ENCODE assay signal across 8 cellular contexts in genomic region chr20:37519508-37520416, GRCh38. TPM values are rescaled to one million over a fixed set of nuclear protein-coding genes. Genes with fewer than 3 reads are reported as not detected.
A peak's percentile ranks its signal among the peaks of the same experiment; 100 is the strongest.
DNase-seq lines count a peak whose midpoint lies in the region; ATAC-seq and TF ChIP-seq lines count a peak whose summit lies in the region.

No MANE protein-coding gene starts in this region.

- H3K9me3 ChIP-seq in CD4-positive, alpha-beta memory T cell (ENCODE audit: control insufficient read depth in 1 of 2, low read length in 2 of 2): no peaks in the 10 kb centered on the region

- H3K9me3 Mint-ChIP-seq in naive thymus-derived CD8-positive, alpha-beta T cell: no peaks in the 10 kb centered on the region
- H3K9me3 Mint-ChIP-seq in CD4-positive, alpha-beta memory T cell: no peaks in the 10 kb centered on the region

- H3K4me3 Mint-ChIP-seq in naive thymus-derived CD8-positive, alpha-beta T cell: peak overlapping the region in 9 of 10 donors; percentile 52 to 79 (median 73)
- peak overlapping the region in 3 of 8 donors; percentile 6 to 67 (median 45) for H3K4me3 Mint-ChIP-seq in CD4-positive, alpha-beta memory T cell

- intact Hi-C loops in CD4-positive, alpha-beta memory T cell (cut with micrococcal nuclease): no loop called here

- peak overlapping the region in 1 of 10 donors; percentile 68 for H3K27ac Mint-ChIP-seq in naive thymus-derived CD8-positive, alpha-beta T cell
- peak overlapping the region in 1 of 7 donors; percentile 7 for H3K27ac Mint-ChIP-seq in CD4-positive, alpha-beta memory T cell

- no peaks in the 10 kb centered on the region for H3K27me3 ChIP-seq in brain microvascular endothelial cell (replicated peaks)
- H3K27me3 ChIP-seq in CD4-positive, alpha-beta memory T cell (ENCODE audit: insufficient read depth, low read length): no peaks in the 10 kb centered on the region

- CTCF ChIA-PET in CD4-positive, alpha-beta memory T cell (lab: Charles Lee; ENCODE audit: partially characterized antibody): interaction anchor here (0.9 to 1.6 kb wide), 3 partner anchors 10 to 328 kb away, joined by 3 to 6 read pairs (median 3); no protein-coding TSS in a partner anchor

- peaks cover 8 to 52% (median 11%) of the 10 kb centered on the region in 3 donors for H3K36me3 Mint-ChIP-seq in naive thymus-derived CD8-positive, alpha-beta T cell
- peaks cover 30 to 44% of the 10 kb centered on the region in 2 donors for H3K36me3 Mint-ChIP-seq in CD4-positive, alpha-beta memory T cell

- POLR2A ChIA-PET in naive thymus-derived CD8-positive, alpha-beta T cell (lab: Charles Lee): no interaction called here
- POLR2A ChIA-PET in CD4-positive, alpha-beta memory T cell (lab: Charles Lee; ENCODE audit: partially characterized antibody): no interaction called here

- in situ Hi-C loops in brain microvascular endothelial cell (cut with HindIII; ENCODE audit: low pct_ligation_motif_present, low sequenced_read_pairs): no loop called here

- peak; percentile 27 for TF ChIP-seq CTCF in brain microvascular endothelial cell (IDR thresholded peaks at IDR 0.05; ENCODE audit: low read depth, low read length, missing control alignments)

- H3K36me3 ChIP-seq in brain microvascular endothelial cell (replicated peaks): peaks cover 13% of the 10 kb centered on the region
- peaks cover 11% of the 10 kb centered on the region for H3K36me3 ChIP-seq in CD4-positive, alpha-beta memory T cell (ENCODE audit: insufficient read depth, low read length)

- peaks cover 13% of the 10 kb centered on the region for H3K4me1 ChIP-seq in CD4-positive, alpha-beta memory T cell (ENCODE audit: insufficient read depth, low read length)

- peak in 1 of 2 donors; percentile 19 for ATAC-seq in naive thymus-derived CD8-positive, alpha-beta T cell
- no peak for ATAC-seq in GM21367 (IDR thresholded peaks at IDR 0.05; ENCODE audit: unreplicated experiment)

- no peaks in the 10 kb centered on the region for H3K27me3 Mint-ChIP-seq in naive thymus-derived CD8-positive, alpha-beta T cell
- H3K27me3 Mint-ChIP-seq in CD4-positive, alpha-beta memory T cell: no peaks in the 10 kb centered on the region

- peak; percentile 58 for DNase-seq in DMS53 treated with DMSO at 0.1 percent for 48 hours (lab: John Stamatoyannopoulos, UW; ENCODE audit: unreplicated experiment)
- DNase-seq in NCI-H2029 (lab: John Stamatoyannopoulos, UW): peak; percentile 70
- DNase-seq in brain microvascular endothelial cell: peak; percentile 31
- DNase-seq in naive thymus-derived CD8-positive, alpha-beta T cell: no peak
- no peak for DNase-seq in anterior cingulate cortex (lab: John Stamatoyannopoulos, UW)
- DNase-seq in NCI-H526 treated with DMSO at 0.1 percent for 48 hours (lab: John Stamatoyannopoulos, UW): no peak
- DNase-seq in CD4-positive, alpha-beta memory T cell: no peak

- no peak overlapping the region for H3K27ac ChIP-seq in brain microvascular endothelial cell
- no peak overlapping the region for H3K27ac ChIP-seq in CD4-positive, alpha-beta memory T cell (ENCODE audit: low read depth, low read length)

- H3K4me3 ChIP-seq in brain microvascular endothelial cell (ENCODE audit: low read depth, low read length): no peak overlapping the region
- no peak overlapping the region for H3K4me3 ChIP-seq in CD4-positive, alpha-beta memory T cell (ENCODE audit: low read length in 2 of 2)

- H3K4me1 Mint-ChIP-seq in naive thymus-derived CD8-positive, alpha-beta T cell: peaks cover 35 to 66% (median 42%) of the 10 kb centered on the region in 4 donors
- peaks cover 29 to 70% (median 42%) of the 10 kb centered on the region in 4 donors for H3K4me1 Mint-ChIP-seq in CD4-positive, alpha-beta memory T cell

RNA-seq across cellular contexts. Expression of gene NNAT, which starts 1.3 kb away (rescaled TPM):
- total RNA-seq in naive thymus-derived CD8-positive, alpha-beta T cell: not detected
- under 1 TPM in 1 of 3 donors, not detected in 2; 0.13 TPM for polyA plus RNA-seq in naive thymus-derived CD8-positive, alpha-beta T cell
- total RNA-seq in CD4-positive, alpha-beta memory T cell: not detected
- polyA plus RNA-seq in CD4-positive, alpha-beta memory T cell: not detected

RNA-seq across cellular contexts. Expression of gene BLCAP, which starts 7.9 kb away (rescaled TPM):
- 10 to 100 TPM; 88.0 to 99.5 TPM for total RNA-seq in naive thymus-derived CD8-positive, alpha-beta T cell
- polyA plus RNA-seq in naive thymus-derived CD8-positive, alpha-beta T cell: 10 to 100 TPM; 86.6 to 94.7 (median 91.8) TPM
- 10 to 100 TPM; 81.7 to 87.5 TPM for total RNA-seq in CD4-positive, alpha-beta memory T cell
- polyA plus RNA-seq in CD4-positive, alpha-beta memory T cell: 10 to 100 TPM; 63.7 to 97.4 TPM

Comparison
In these comparisons a context has a peak if more than half of its experiments do, and no peak if none do; other contexts are left out.
1. DNase-seq: peak in DMS53 treated with DMSO at 0.1 percent for 48 hours (single experiment), NCI-H2029 (single experiment) and brain microvascular endothelial cell (single experiment); none in naive thymus-derived CD8-positive, alpha-beta T cell (0 of 10), anterior cingulate cortex (0 of 58), NCI-H526 treated with DMSO at 0.1 percent for 48 hours (single experiment) and CD4-positive, alpha-beta memory T cell (0 of 5).